In genomic region chr7:127793582-127793981, GRCh38 we compare ENCODE assay signal across 25 cellular contexts.
DNase-seq lines count a peak whose midpoint lies in the region; ATAC-seq and TF ChIP-seq lines count a peak whose summit lies in the region.
"Had no signal": no experiment of that assay in that cellular context is flagged by ENCODE, and none has a peak within 500 bp of the region (broad histone marks: within the 10 kb centered on the region; RNA-seq: fewer than 3 reads in every experiment).

No MANE protein-coding gene starts in this region.

- no peak overlapping the region for H3K27ac Mint-ChIP-seq in endodermal cell
- H3K27ac Mint-ChIP-seq: activated naive CD8-positive, alpha-beta T cell treated with anti-CD3 and anti-CD28 coated beads, Interleukin-2, amount 10 ng/mL, durations not matched to agents 7 days and 5 days; activated T-helper 2 cell treated with anti-CD3 and anti-CD28 coated beads, Interferon-gamma antibody, Interleukin-2, Interleukin-4, amounts not matched to agents 10 μg/mL and 5 μg/mL and 100 μg/mL, durations not matched to agents 14 hours and 24 hours and 36 hours; T-helper 1 cell treated with Interleukin-12 subunit alpha and Interleukin-12 subunit beta and Interleukin-4 antibody, amounts not matched to agents 30 μg/mL and 1 μg/mL, for 36 hours had no signal

- ATAC-seq in heart left ventricle (peak in 3 of 4 donors; percentile 26 to 58 (median 34)), HG03354 (IDR thresholded peaks at IDR 0.05; ENCODE audit: poor library complexity, severe bottlenecking, unreplicated experiment) (peak; percentile 66), left lung (peak; percentile 18), upper lobe of right lung (peak; percentile 51), GM19328 (IDR thresholded peaks at IDR 0.05; ENCODE audit: unreplicated experiment) (no peak), omental fat pad (ENCODE audit: low FRiP score) (no peak)

- no peak overlapping the region for H3K9ac ChIP-seq in endodermal cell (ENCODE audit: extremely low read depth, low read length, poor library complexity, severe bottlenecking)

- intact Hi-C loops in heart left ventricle (cut with DNase I) = no loop called here
- intact Hi-C loops in left lung (cut with DNase I) = no loop called here
- intact Hi-C loops in upper lobe of right lung (cut with DNase I) = no loop called here

- no peak for DNase-seq in heart left ventricle
- no peak for DNase-seq in right atrium auricular region (ENCODE audit: low spot score)
- no peak for DNase-seq in left lung
- no peak for DNase-seq in upper lobe of right lung
- DNase-seq in endodermal cell = no peak
- no peak for DNase-seq in omental fat pad (ENCODE audit: low spot score)
- DNase-seq: 8988T; activated CD4-positive, alpha-beta T cell treated with anti-CD3 and anti-CD28 coated beads, Interleukin-2, amount 50 U/mL, for 1 hour; activated naive CD8-positive, alpha-beta T cell treated with anti-CD3 and anti-CD28 coated beads, Interleukin-2, amount 10 ng/mL, durations not matched to agents 7 days and 5 days; Caco-2; cerebellar nuclear complex; IMR-90; NCI-H1105 treated with DMSO at 0.1 percent for 48 hours; NCI-H446 treated with DMSO at 0.1 percent for 48 hours; PC-9; stimulated activated CD4-positive, alpha-beta T cell treated with anti-CD3 and anti-CD28 coated beads, Interleukin-4, amount 100 ng/mL, for 4 hours; stomach; WERI-Rb-1 had no signal

- 90 to 94% (median 93%) methylated on average over 4 of the region's 4 CpGs for WGBS in heart left ventricle, 4 donors
- 95 to 100% methylated on average over 3 to 4 of the region's 4 CpGs for WGBS in endodermal cell (ENCODE audit: insufficient coverage in 1 of 2, insufficient read length in 1 of 2), 2 experiments

- H3K4me1 Mint-ChIP-seq in endodermal cell = peaks cover 22% of the 10 kb centered on the region

- TF ChIP-seq CTCF in heart left ventricle (IDR thresholded peaks at IDR 0.05) = no peak
- no peak for TF ChIP-seq CTCF in right atrium auricular region (IDR thresholded peaks at IDR 0.05)
- TF ChIP-seq CTCF in left lung (IDR thresholded peaks at IDR 0.05) = no peak
- no peak for TF ChIP-seq CTCF in upper lobe of right lung (IDR thresholded peaks at IDR 0.05)
- TF ChIP-seq CTCF in endodermal cell (conservative IDR thresholded peaks at IDR 0.05) = no peak
- no peak for TF ChIP-seq CTCF in omental fat pad (IDR thresholded peaks at IDR 0.05)

- H3K27me3 Mint-ChIP-seq in endodermal cell (ENCODE audit: insufficient read depth) = peaks cover 24% of the 10 kb centered on the region
- H3K27me3 Mint-ChIP-seq: activated naive CD8-positive, alpha-beta T cell treated with anti-CD3 and anti-CD28 coated beads, Interleukin-2, amount 10 ng/mL, durations not matched to agents 7 days and 5 days had no signal

- H3K9me3 ChIP-seq in heart left ventricle (no peaks in the 10 kb centered on the region), right atrium auricular region (no peaks in the 10 kb centered on the region), left lung (no peaks in the 10 kb centered on the region), upper lobe of right lung (no peaks in the 10 kb centered on the region), endodermal cell (ENCODE audit: control insufficient read depth, low read length) (no peaks in the 10 kb centered on the region)
- H3K9me3 ChIP-seq: Caco-2, SJSA1, stomach, tibial nerve had no signal

- H3K4me1 ChIP-seq in heart left ventricle = peaks cover 0 to 43% (median 9%) of the 10 kb centered on the region in 12 donors
- H3K4me1 ChIP-seq in right atrium auricular region = peaks cover 0 to 21% of the 10 kb centered on the region in 2 donors
- peaks cover 5 to 42% of the 10 kb centered on the region in 2 donors for H3K4me1 ChIP-seq in left lung
- H3K4me1 ChIP-seq in upper lobe of right lung = peaks cover 5% of the 10 kb centered on the region
- peaks cover under 1% of the 10 kb centered on the region for H3K4me1 ChIP-seq in endodermal cell (ENCODE audit: control insufficient read depth, insufficient read depth, low read length)
- H3K4me1 ChIP-seq: Caco-2 had no signal

- no peak overlapping the region for H3K4me3 Mint-ChIP-seq in endodermal cell
- H3K4me3 Mint-ChIP-seq: activated naive CD8-positive, alpha-beta T cell treated with anti-CD3 and anti-CD28 coated beads, Interleukin-2, amount 10 ng/mL, durations not matched to agents 7 days and 5 days; T-helper 1 cell treated with Interleukin-12 subunit alpha and Interleukin-12 subunit beta and Interleukin-4 antibody, amounts not matched to agents 30 μg/mL and 1 μg/mL, for 36 hours had no signal

- TF ChIP-seq POLR2A in heart left ventricle (IDR thresholded peaks at IDR 0.05) = no peak

- H3K36me3 ChIP-seq in heart left ventricle (no peaks in the 10 kb centered on the region), right atrium auricular region (no peaks in the 10 kb centered on the region), left lung (no peaks in the 10 kb centered on the region), upper lobe of right lung (no peaks in the 10 kb centered on the region), endodermal cell (ENCODE audit: control insufficient read depth, insufficient read depth, low read length) (peaks cover 5% of the 10 kb centered on the region)
- H3K36me3 ChIP-seq: stomach, tibial nerve, WERI-Rb-1 had no signal

- H3K9me3 Mint-ChIP-seq in endodermal cell = no peaks in the 10 kb centered on the region
- H3K9me3 Mint-ChIP-seq: activated naive CD8-positive, alpha-beta T cell treated with anti-CD3 and anti-CD28 coated beads, Interleukin-2, amount 10 ng/mL, durations not matched to agents 7 days and 5 days; activated T-helper 2 cell treated with anti-CD3 and anti-CD28 coated beads, Interferon-gamma antibody, Interleukin-2, Interleukin-4, amounts not matched to agents 10 μg/mL and 5 μg/mL and 100 μg/mL, durations not matched to agents 14 hours and 24 hours and 36 hours; T-helper 1 cell treated with Interleukin-12 subunit alpha and Interleukin-12 subunit beta and Interleukin-4 antibody, amounts not matched to agents 30 μg/mL and 1 μg/mL, for 36 hours had no signal

- peaks cover 2% of the 10 kb centered on the region for H3K36me3 Mint-ChIP-seq in endodermal cell (ENCODE audit: low read depth)

- H3K27ac ChIP-seq in heart left ventricle (no peak overlapping the region), right atrium auricular region (no peak overlapping the region), left lung (no peak overlapping the region), upper lobe of right lung (no peak overlapping the region), endodermal cell (ENCODE audit: low read depth, low read length) (no peak overlapping the region)
- H3K27ac ChIP-seq: HL-60, PC-9, SJSA1, stomach, WERI-Rb-1 had no signal

- H3K4me3 ChIP-seq in heart left ventricle (no peak overlapping the region), right atrium auricular region (no peak overlapping the region), left lung (no peak overlapping the region), upper lobe of right lung (no peak overlapping the region), endodermal cell (ENCODE audit: low read length) (no peak overlapping the region)
- H3K4me3 ChIP-seq: PC-9, SJSA1, stomach, tibial nerve had no signal

- H3K27me3 ChIP-seq in heart left ventricle (no peaks in the 10 kb centered on the region), right atrium auricular region (no peaks in the 10 kb centered on the region), left lung (no peaks in the 10 kb centered on the region), upper lobe of right lung (no peaks in the 10 kb centered on the region), endodermal cell (ENCODE audit: control insufficient read depth, insufficient read depth, low read length, poor library complexity, severe bottlenecking) (peaks cover 23% of the 10 kb centered on the region)
- H3K27me3 ChIP-seq: SJSA1, stomach, tibial nerve had no signal

Comparison
In these comparisons a context has a peak if more than half of its experiments do, and no peak if none do; other contexts are left out.
1. ATAC-seq: peak in heart left ventricle (3 of 4), HG03354 (single experiment), left lung (single experiment) and upper lobe of right lung (single experiment); none in GM19328 (single experiment) and omental fat pad (single experiment).